ENCODE assay signal across 13 cellular contexts in the genomic region with DNA sequence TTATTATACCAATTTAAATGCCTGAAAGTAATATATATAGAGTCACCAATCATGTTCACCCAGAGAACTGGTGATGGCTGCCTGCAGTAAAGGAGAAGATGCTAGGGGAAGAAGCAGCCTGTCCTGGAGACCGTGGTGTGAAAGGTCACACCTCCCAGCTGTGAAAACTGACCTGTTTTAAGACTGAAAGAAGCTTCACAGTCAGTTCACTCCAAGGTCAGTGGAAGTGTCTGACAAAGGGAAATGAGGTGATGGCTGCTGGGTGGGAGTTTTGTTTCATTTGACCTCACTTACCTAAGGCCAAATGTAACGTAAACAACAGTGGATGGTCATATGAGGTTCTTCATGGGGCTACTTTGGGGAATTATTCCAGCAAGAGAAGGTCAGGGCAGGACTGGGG.
A peak's percentile ranks its signal among the peaks of the same experiment; 100 is the strongest.
DNase-seq lines count a peak whose midpoint lies in the region; ATAC-seq and TF ChIP-seq lines count a peak whose summit lies in the region.
"Had no signal": no experiment of that assay in that cellular context is flagged by ENCODE, and none has a peak within 500 bp of the region (broad histone marks: within the 10 kb centered on the region; RNA-seq: fewer than 3 reads in every experiment).

No MANE protein-coding gene starts in this region.

- no peak overlapping the region for H3K4me3 ChIP-seq in Karpas-422 (ENCODE audit: low read length)
- H3K4me3 ChIP-seq in H7 (ENCODE audit: insufficient read depth, low read depth, low read length), result no peak overlapping the region

- no peaks in the 10 kb centered on the region for H3K9me3 ChIP-seq in Karpas-422 (ENCODE audit: low read length)

- peaks cover 35% of the 10 kb centered on the region for H3K4me1 Mint-ChIP-seq in T-helper 2 cell treated with Interferon-gamma antibody and Interleukin-4, amounts not matched to agents 5 μg/mL and 100 μg/mL, for 36 hours (ENCODE audit: low read depth)

- ATAC-seq in GM19351 (IDR thresholded peaks at IDR 0.05; ENCODE audit: unreplicated experiment) (peak; percentile 91), HG02938 (IDR thresholded peaks at IDR 0.05; ENCODE audit: unreplicated experiment) (peak; percentile 80)

- H3K27me3 Mint-ChIP-seq in T-helper 2 cell treated with Interferon-gamma antibody and Interleukin-4, amounts not matched to agents 5 μg/mL and 100 μg/mL, for 36 hours (ENCODE audit: low read depth), result no peaks in the 10 kb centered on the region

- H4K20me1 ChIP-seq in Karpas-422 (ENCODE audit: insufficient read depth, low read depth, low read length), result no peaks in the 10 kb centered on the region

- H3K4me2 ChIP-seq in Karpas-422 (ENCODE audit: low read depth, low read length, poor library complexity, severe bottlenecking), result no peak overlapping the region

- H3K9me2 ChIP-seq in Karpas-422 (replicated peaks; ENCODE audit: insufficient read depth, low read length), result no peaks in the 10 kb centered on the region

- no peak overlapping the region for H3K27ac ChIP-seq in Karpas-422 (ENCODE audit: low read length)

- H3K79me2 ChIP-seq in Karpas-422 (ENCODE audit: low read length), result no peaks in the 10 kb centered on the region

- H3K9ac ChIP-seq in Karpas-422 (ENCODE audit: low read length), result no peak overlapping the region

- H3K36me3 ChIP-seq in Karpas-422 (ENCODE audit: insufficient read depth, low read length), result no peaks in the 10 kb centered on the region
- H3K36me3 ChIP-seq in H7 (replicated peaks; ENCODE audit: control insufficient read depth, insufficient read depth, low read length), result no peaks in the 10 kb centered on the region

- no peak overlapping the region for H2AFZ ChIP-seq in Karpas-422 (ENCODE audit: low read length)

- H3K36me3 Mint-ChIP-seq in T-helper 2 cell treated with Interferon-gamma antibody and Interleukin-4, amounts not matched to agents 5 μg/mL and 100 μg/mL, for 36 hours (ENCODE audit: low read depth), result peaks cover 14% of the 10 kb centered on the region
- H3K36me3 Mint-ChIP-seq: brain had no signal

- no peak for TF ChIP-seq CTCF in GM10266 (IDR thresholded peaks at IDR 0.05; ENCODE audit: control insufficient read depth, insufficient read depth, low read depth, missing control alignments)

- no peaks in the 10 kb centered on the region; the same call in 1 of the 2 replicates for H3K27me3 ChIP-seq in Karpas-422 (ENCODE audit: low read length)
- no peaks in the 10 kb centered on the region for H3K27me3 ChIP-seq in H7 (ENCODE audit: control insufficient read depth, insufficient read depth, low read length)

- peaks cover 13% of the 10 kb centered on the region for H3K9me3 Mint-ChIP-seq in T-helper 2 cell treated with Interferon-gamma antibody and Interleukin-4, amounts not matched to agents 5 μg/mL and 100 μg/mL, for 36 hours
- H3K9me3 Mint-ChIP-seq: brain had no signal

- H3K4me3 Mint-ChIP-seq in T-helper 2 cell treated with Interferon-gamma antibody and Interleukin-4, amounts not matched to agents 5 μg/mL and 100 μg/mL, for 36 hours, result no peak overlapping the region
- H3K4me3 Mint-ChIP-seq: brain had no signal

- no peaks in the 10 kb centered on the region for H3K4me1 ChIP-seq in Karpas-422 (ENCODE audit: low read length)

- DNase-seq in GM10266 (ENCODE audit: extremely low spot score), result peak; percentile 23
- no peak for DNase-seq in T-helper 2 cell treated with Interferon-gamma antibody and Interleukin-4, amounts not matched to agents 5 μg/mL and 100 μg/mL, for 36 hours (ENCODE audit: low spot score)
- no peak for DNase-seq in EL
- no peak for DNase-seq in Karpas-422
- DNase-seq in H7, result no peak
- DNase-seq in occipital lobe (lab: John Stamatoyannopoulos, UW), result no peak
- DNase-seq: activated CD4-positive, alpha-beta T cell treated with anti-CD3 and anti-CD28 coated beads, Interleukin-2, amount 50 U/mL, for 48 hours; C1 segment of cervical spinal cord; NCI-H2029; stimulated activated CD4-positive, alpha-beta T cell treated with anti-CD3 and anti-CD28 coated beads, Interleukin-2, amount 100 ng/mL, for 48 hours had no signal

- peak overlapping the region; percentile 6 for H3K27ac Mint-ChIP-seq in T-helper 2 cell treated with Interferon-gamma antibody and Interleukin-4, amounts not matched to agents 5 μg/mL and 100 μg/mL, for 36 hours
